Comparison of ENCODE assay signal across 8 cellular contexts in genomic region chr19:4304509-4305252, GRCh38. TPM values are rescaled to one million over a fixed set of nuclear protein-coding genes. Genes with fewer than 3 reads are reported as not detected.
A peak's percentile ranks its signal among the peaks of the same experiment; 100 is the strongest.
DNase-seq lines count a peak whose midpoint lies in the region; ATAC-seq and TF ChIP-seq lines count a peak whose summit lies in the region.

Gene FSD1, plus strand, starts transcription at chr19:4304598. Its CDS starts 149 bp downstream, at chr19:4304747.

- no peak for ATAC-seq in Right ventricle myocardium superior (ENCODE audit: poor library complexity)
- no peak for ATAC-seq in GM18868 (IDR thresholded peaks at IDR 0.05; ENCODE audit: unreplicated experiment)

- DNase-seq in cardiac muscle cell (ENCODE audit: low read depth in 1 of 2, low spot score in 1 of 2) (peak; percentile 71 to 79), Right ventricle myocardium superior (no peak), NCI-H510A treated with DMSO at 0.1 percent for 48 hours (lab: John Stamatoyannopoulos, UW) (peak; percentile 83), esophagus squamous epithelium (lab: John Stamatoyannopoulos, UW) (no peak), posterior cingulate gyrus (peak in 9 of 10 donors; percentile 40 to 95 (median 62)), prostate gland (ENCODE audit: low spot score) (no peak)

- H3K4me1 ChIP-seq in cardiac muscle cell (ENCODE audit: low read depth) = peaks cover 6% of the 10 kb centered on the region
- H3K4me1 ChIP-seq in esophagus squamous epithelium = peaks cover 0 to 7% (median 6%) of the 10 kb centered on the region in 3 donors
- H3K4me1 ChIP-seq in prostate gland (replicated peaks) = no peaks in the 10 kb centered on the region

- 0 to 6% methylated on average over 4 to 10 of the region's 63 CpGs for WGBS in esophagus squamous epithelium, 2 donors
- 3% methylated on average over 46 of the region's 63 CpGs for WGBS in prostate gland

- intact Hi-C loops in Right ventricle myocardium superior (cut with DNase I) = no loop called here
- intact Hi-C loops in esophagus squamous epithelium (cut with DNase I) = no loop called here
- intact Hi-C loops in posterior cingulate gyrus (cut with DNase I) = no loop called here
- intact Hi-C loops in prostate gland (cut with DNase I) = no loop called here

- TF ChIP-seq POLR2A in esophagus squamous epithelium (IDR thresholded peaks at IDR 0.05) (no peak), prostate gland (IDR thresholded peaks at IDR 0.05) (no peak)

- H3K36me3 ChIP-seq in cardiac muscle cell (no peaks in the 10 kb centered on the region), esophagus squamous epithelium (no peaks in the 10 kb centered on the region), prostate gland (no peaks in the 10 kb centered on the region)

- H3K27me3 ChIP-seq in cardiac muscle cell = no peaks in the 10 kb centered on the region
- H3K27me3 ChIP-seq in esophagus squamous epithelium = peaks cover 0 to 39% (median 0%) of the 10 kb centered on the region in 4 donors
- peaks cover 4% of the 10 kb centered on the region for H3K27me3 ChIP-seq in prostate gland (replicated peaks; ENCODE audit: insufficient read depth)

- no peak for TF ChIP-seq CTCF in cardiac muscle cell (IDR thresholded peaks at IDR 0.05; ENCODE audit: low read depth, low read length)
- no peak for TF ChIP-seq CTCF in esophagus squamous epithelium (IDR thresholded peaks at IDR 0.05)
- no peak for TF ChIP-seq CTCF in prostate gland (IDR thresholded peaks at IDR 0.05)

- POLR2A ChIA-PET in activated CD8-positive, alpha-beta memory T cell treated with anti-CD3 and anti-CD28 coated beads for 36 hours (lab: Charles Lee) = interaction anchor here (0.5 to 2.5 kb wide), 2 partner anchors 9 to 38 kb away, joined by 5 to 6 read pairs; no protein-coding TSS in a partner anchor

- CTCF ChIA-PET in activated CD8-positive, alpha-beta memory T cell treated with anti-CD3 and anti-CD28 coated beads for 36 hours (lab: Charles Lee) = interaction anchor here (0.6 to 0.9 kb wide), 2 partner anchors 37 to 887 kb away, joined by 3 to 4 read pairs; no protein-coding TSS in a partner anchor

- no peak within 1 kb of the TSS for H3K27ac ChIP-seq in cardiac muscle cell
- H3K27ac ChIP-seq in esophagus squamous epithelium = no peak within 1 kb of the TSS
- no peak within 1 kb of the TSS for H3K27ac ChIP-seq in prostate gland

- peak within 1 kb of the TSS; percentile 57 for H3K4me3 ChIP-seq in cardiac muscle cell
- H3K4me3 ChIP-seq in esophagus squamous epithelium = peak within 1 kb of the TSS in 3 of 4 donors; percentile 10 to 58 (median 41)
- peak within 1 kb of the TSS in 1 of 2 donors; percentile 13 for H3K4me3 ChIP-seq in prostate gland

- no peaks in the 10 kb centered on the region for H3K9me3 ChIP-seq in cardiac muscle cell (ENCODE audit: low read depth)
- no peaks in the 10 kb centered on the region for H3K9me3 ChIP-seq in esophagus squamous epithelium
- H3K9me3 ChIP-seq in prostate gland = no peaks in the 10 kb centered on the region

RNA-seq across cellular contexts. Expression of gene FSD1, which starts in this region (rescaled TPM):
- total RNA-seq in cardiac muscle cell = 16.3 and 24.7 TPM in 2 replicates
- 18.5 and 23.2 TPM in 2 replicates for polyA plus RNA-seq in cardiac muscle cell
- not detected for total RNA-seq in Right ventricle myocardium superior
- total RNA-seq in activated CD8-positive, alpha-beta memory T cell treated with anti-CD3 and anti-CD28 coated beads for 36 hours = 10 to 100 TPM; 16.3 to 19.9 TPM
- total RNA-seq in esophagus squamous epithelium = under 1 TPM in 2 of 4 donors, not detected in 2; 0.18 to 0.61 TPM
- total RNA-seq in prostate gland = 1 to 10 TPM in 1 of 2 donors, not detected in 1; 6.4 TPM

Comparison
In these comparisons a context has a peak if more than half of its experiments do, and no peak if none do; other contexts are left out.
1. DNase-seq: peak in cardiac muscle cell (2 of 2), NCI-H510A treated with DMSO at 0.1 percent for 48 hours (single experiment) and posterior cingulate gyrus (9 of 10); none in Right ventricle myocardium superior (single experiment), esophagus squamous epithelium (single experiment) and prostate gland (single experiment).